ENCODE assay signal across 1 cellular context in the genomic region with DNA sequence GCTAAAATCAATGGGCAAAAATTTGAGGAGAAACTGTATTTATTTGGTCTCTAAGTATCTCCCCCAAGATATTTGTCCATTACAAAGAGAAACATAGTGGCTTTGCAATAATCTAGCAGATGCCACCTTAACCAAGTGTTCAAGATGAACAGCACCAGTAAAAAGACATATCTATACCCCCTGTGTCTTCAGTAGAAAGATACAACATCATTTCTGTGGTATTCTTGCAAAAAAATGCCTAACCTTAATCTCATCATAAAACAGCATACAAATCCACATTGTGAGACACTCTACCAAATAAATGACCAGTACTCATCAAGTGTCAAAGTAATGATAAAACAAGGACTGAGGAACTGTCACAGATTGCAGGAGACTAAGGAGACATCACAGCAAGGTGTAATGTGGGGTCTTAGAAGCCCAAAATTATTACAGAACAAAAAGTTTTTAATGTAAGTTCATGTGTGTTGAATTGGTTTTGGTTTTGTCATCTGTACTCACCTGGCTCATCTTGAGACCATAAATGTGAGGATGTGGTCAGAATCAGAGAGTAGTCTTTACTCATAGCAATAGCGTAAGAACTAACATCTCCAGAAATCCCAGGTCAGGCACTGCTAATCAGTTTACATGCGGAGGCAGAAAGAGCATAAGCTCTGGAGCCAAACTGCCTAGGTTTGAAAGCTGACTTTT.
TF ChIP-seq lines count a peak whose summit lies in the region.

No MANE protein-coding gene starts in this region.

TF ChIP-seq in GM23338, 12 proteins besides CTCF, POLR2A, EP300 and RAD21 (continued from another document):
- TF ChIP-seq, protein P1, sequence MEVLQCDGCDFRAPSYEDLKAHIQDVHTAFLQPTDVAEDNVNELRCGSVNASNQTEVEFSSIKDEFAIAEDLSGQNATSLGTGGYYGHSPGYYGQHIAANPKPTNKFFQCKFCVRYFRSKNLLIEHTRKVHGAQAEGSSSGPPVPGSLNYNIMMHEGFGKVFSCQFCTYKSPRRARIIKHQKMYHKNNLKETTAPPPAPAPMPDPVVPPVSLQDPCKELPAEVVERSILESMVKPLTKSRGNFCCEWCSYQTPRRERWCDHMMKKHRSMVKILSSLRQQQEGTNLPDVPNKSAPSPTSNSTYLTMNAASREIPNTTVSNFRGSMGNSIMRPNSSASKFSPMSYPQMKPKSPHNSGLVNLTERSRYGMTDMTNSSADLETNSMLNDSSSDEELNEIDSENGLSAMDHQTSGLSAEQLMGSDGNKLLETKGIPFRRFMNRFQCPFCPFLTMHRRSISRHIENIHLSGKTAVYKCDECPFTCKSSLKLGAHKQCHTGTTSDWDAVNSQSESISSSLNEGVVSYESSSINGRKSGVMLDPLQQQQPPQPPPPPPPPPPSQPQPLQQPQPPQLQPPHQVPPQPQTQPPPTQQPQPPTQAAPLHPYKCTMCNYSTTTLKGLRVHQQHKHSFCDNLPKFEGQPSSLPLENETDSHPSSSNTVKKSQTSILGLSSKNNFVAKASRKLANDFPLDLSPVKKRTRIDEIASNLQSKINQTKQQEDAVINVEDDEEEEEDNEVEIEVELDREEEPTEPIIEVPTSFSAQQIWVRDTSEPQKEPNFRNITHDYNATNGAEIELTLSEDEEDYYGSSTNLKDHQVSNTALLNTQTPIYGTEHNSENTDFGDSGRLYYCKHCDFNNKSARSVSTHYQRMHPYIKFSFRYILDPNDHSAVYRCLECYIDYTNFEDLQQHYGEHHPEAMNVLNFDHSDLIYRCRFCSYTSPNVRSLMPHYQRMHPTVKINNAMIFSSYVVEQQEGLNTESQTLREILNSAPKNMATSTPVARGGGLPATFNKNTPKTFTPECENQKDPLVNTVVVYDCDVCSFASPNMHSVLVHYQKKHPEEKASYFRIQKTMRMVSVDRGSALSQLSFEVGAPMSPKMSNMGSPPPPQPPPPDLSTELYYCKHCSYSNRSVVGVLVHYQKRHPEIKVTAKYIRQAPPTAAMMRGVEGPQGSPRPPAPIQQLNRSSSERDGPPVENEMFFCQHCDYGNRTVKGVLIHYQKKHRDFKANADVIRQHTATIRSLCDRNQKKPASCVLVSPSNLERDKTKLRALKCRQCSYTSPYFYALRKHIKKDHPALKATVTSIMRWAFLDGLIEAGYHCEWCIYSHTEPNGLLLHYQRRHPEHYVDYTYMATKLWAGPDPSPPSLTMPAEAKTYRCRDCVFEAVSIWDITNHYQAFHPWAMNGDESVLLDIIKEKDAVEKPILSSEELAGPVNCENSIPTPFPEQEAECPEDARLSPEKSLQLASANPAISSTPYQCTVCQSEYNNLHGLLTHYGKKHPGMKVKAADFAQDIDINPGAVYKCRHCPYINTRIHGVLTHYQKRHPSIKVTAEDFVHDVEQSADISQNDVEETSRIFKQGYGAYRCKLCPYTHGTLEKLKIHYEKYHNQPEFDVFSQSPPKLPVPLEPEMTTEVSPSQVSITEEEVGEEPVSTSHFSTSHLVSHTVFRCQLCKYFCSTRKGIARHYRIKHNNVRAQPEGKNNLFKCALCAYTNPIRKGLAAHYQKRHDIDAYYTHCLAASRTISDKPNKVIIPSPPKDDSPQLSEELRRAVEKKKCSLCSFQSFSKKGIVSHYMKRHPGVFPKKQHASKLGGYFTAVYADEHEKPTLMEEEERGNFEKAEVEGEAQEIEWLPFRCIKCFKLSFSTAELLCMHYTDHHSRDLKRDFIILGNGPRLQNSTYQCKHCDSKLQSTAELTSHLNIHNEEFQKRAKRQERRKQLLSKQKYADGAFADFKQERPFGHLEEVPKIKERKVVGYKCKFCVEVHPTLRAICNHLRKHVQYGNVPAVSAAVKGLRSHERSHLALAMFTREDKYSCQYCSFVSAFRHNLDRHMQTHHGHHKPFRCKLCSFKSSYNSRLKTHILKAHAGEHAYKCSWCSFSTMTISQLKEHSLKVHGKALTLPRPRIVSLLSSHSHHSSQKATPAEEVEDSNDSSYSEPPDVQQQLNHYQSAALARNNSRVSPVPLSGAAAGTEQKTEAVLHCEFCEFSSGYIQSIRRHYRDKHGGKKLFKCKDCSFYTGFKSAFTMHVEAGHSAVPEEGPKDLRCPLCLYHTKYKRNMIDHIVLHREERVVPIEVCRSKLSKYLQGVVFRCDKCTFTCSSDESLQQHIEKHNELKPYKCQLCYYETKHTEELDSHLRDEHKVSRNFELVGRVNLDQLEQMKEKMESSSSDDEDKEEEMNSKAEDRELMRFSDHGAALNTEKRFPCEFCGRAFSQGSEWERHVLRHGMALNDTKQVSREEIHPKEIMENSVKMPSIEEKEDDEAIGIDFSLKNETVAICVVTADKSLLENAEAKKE (CRISPR knock-in tag; IDR thresholded peaks at IDR 0.05), result no peak
- TF ChIP-seq STAT1 (IDR thresholded peaks at IDR 0.05; ENCODE audit: unreplicated experiment) (no peak), CREB1 (CRISPR knock-in tag; IDR thresholded peaks at IDR 0.05; ENCODE audit: low read depth) (no peak), ZNF331 (CRISPR knock-in tag; IDR thresholded peaks at IDR 0.05; ENCODE audit: low read depth) (no peak), POLR2AphosphoS5 (IDR thresholded peaks at IDR 0.05; ENCODE audit: low read depth) (no peak), JUNB (IDR thresholded peaks at IDR 0.05; ENCODE audit: unreplicated experiment) (no peak), NANOG (IDR thresholded peaks at IDR 0.05; ENCODE audit: borderline replicate concordance) (no peak)
- TF ChIP-seq, protein P2, sequence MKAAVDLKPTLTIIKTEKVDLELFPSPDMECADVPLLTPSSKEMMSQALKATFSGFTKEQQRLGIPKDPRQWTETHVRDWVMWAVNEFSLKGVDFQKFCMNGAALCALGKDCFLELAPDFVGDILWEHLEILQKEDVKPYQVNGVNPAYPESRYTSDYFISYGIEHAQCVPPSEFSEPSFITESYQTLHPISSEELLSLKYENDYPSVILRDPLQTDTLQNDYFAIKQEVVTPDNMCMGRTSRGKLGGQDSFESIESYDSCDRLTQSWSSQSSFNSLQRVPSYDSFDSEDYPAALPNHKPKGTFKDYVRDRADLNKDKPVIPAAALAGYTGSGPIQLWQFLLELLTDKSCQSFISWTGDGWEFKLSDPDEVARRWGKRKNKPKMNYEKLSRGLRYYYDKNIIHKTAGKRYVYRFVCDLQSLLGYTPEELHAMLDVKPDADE (IDR thresholded peaks at IDR 0.05), result no peak
